Comparison of ENCODE assay signal across 22 cellular contexts in the genomic region with DNA sequence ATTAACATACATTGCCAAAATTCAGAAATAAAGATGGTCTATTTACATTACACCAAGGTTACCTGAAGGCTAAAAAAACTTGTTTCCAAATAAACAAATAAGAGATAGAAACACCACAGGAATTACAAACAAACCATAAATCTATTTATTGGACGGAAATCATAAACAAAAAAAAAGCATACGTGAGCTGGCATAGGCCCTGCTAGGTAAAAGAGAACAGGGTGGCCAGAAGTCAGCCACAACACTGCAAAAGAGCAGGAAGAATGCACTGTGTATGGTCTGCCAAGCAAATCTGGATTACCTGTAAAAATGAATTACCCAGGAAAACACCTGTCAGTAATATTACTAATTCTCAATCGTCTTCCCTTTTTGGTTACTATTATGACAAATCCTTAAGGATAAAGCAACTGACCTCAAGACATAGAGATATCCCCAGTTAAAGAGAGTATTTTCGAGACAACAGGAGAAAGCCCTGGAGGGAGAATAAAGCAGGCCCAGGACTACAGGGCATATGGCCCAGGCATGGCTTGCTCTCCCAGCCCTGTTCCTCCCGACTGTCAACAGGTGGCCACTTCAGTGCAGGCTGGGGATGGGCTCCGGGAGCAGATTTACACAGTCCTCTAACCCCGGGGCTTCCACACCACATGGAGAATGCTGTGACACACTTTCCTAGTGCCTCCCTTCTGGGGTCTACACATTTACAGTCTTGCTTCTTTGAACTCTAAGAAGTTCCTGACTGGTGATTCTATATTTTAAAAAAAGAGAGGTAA. TPM values are rescaled to one million over a fixed set of nuclear protein-coding genes. Genes with fewer than 3 reads are reported as not detected.
DNase-seq lines count a peak whose midpoint lies in the region; ATAC-seq and TF ChIP-seq lines count a peak whose summit lies in the region.
"Had no signal": no experiment of that assay in that cellular context is flagged by ENCODE, and none has a peak within 500 bp of the region (broad histone marks: within the 10 kb centered on the region; RNA-seq: fewer than 3 reads in every experiment).

No MANE protein-coding gene starts in this region.

- H3K4me1 ChIP-seq in HEK293 (ENCODE audit: control insufficient read depth, insufficient read depth, low read length) (no peaks in the 10 kb centered on the region), tibial artery (peaks cover 0 to 31% (median 14%) of the 10 kb centered on the region in 4 donors), stomach (peaks cover 0 to 22% (median 9%) of the 10 kb centered on the region in 4 donors)
- H3K4me1 ChIP-seq: HAP-1 had no signal

- CTCF ChIA-PET in HEK293 (lab: Yijun Ruan, JAX) = interaction anchor here (1.3 kb wide), 1 partner anchor 29 kb away, joined by 4 read pairs; no protein-coding TSS in a partner anchor

- no peaks in the 10 kb centered on the region for H3K27me3 ChIP-seq in tibial artery
- H3K27me3 ChIP-seq in stomach = no peaks in the 10 kb centered on the region
- H3K27me3 ChIP-seq: adrenal gland had no signal

- TF ChIP-seq POLR2A in stomach (IDR thresholded peaks at IDR 0.05) = no peak

- H3K4me3 ChIP-seq in HEK293 (ENCODE audit: low read depth, low read length) (no peak overlapping the region), tibial artery (no peak overlapping the region), stomach (no peak overlapping the region)
- H3K4me3 ChIP-seq: adrenal gland, coronary artery, HAP-1 had no signal

- no peak for TF ChIP-seq EP300 in stomach (IDR thresholded peaks at IDR 0.05)

- WGBS in stomach, 5 donors = 67 to 76% (median 72%) methylated on average over 7 of the region's 7 CpGs

- POLR2A ChIA-PET in HEK293 (lab: Yijun Ruan, JAX) = no interaction called here

- H3K9me3 ChIP-seq in HEK293 (ENCODE audit: control insufficient read depth, insufficient read depth, low read depth, low read length) (no peaks in the 10 kb centered on the region), tibial artery (no peaks in the 10 kb centered on the region), stomach (no peaks in the 10 kb centered on the region)
- H3K9me3 ChIP-seq: adrenal gland, HAP-1 had no signal

- DNase-seq in NCI-H2171 treated with DMSO at 0.1 percent for 48 hours (lab: John Stamatoyannopoulos, UW) (peak; percentile 73), left colon (no peak), tibial artery (no peak), stomach (no peak), middle frontal gyrus (ENCODE audit: extremely low spot score, low spot score) (no peak)
- DNase-seq: activated CD4-positive, alpha-beta T cell treated with anti-CD3 and anti-CD28 coated beads, Interleukin-2, amount 50 U/mL, for 48 hours; activated gamma-delta T cell; adrenal gland; CD8-positive, alpha-beta memory T cell; DMS79; endodermal cell; kidney glomerular epithelial cell; naive thymus-derived CD4-positive, alpha-beta T cell; NCI-H187; NCI-H226; substantia nigra; T-helper 2 cell had no signal

- H3K27ac ChIP-seq in HEK293 (ENCODE audit: extremely low read depth, low read depth, low read length) (no peak overlapping the region), tibial artery (peak overlapping the region; percentile 2 to 61), stomach (peak overlapping the region in 1 of 5 donors; percentile 9)

- ATAC-seq in left colon = peak; percentile 84
- ATAC-seq in GM21825 (IDR thresholded peaks at IDR 0.05; ENCODE audit: unreplicated experiment) = no peak
- ATAC-seq: naive thymus-derived CD4-positive, alpha-beta T cell; sciatic nerve had no signal

- H3K36me3 ChIP-seq in HEK293 (ENCODE audit: control insufficient read depth in 2 of 2, insufficient read depth in 1 of 2, low read length in 2 of 2) (peaks cover 8 to 94% of the 10 kb centered on the region in 2 experiments; a peak in 2 of 3 replicates), tibial artery (peaks cover 43 to 66% (median 48%) of the 10 kb centered on the region in 3 donors), stomach (peaks cover 43 to 100% (median 93%) of the 10 kb centered on the region in 4 donors)

- intact Hi-C loops in left colon (cut with DNase I, micrococcal nuclease) (no loop called here), tibial artery (cut with DNase I; ENCODE audit: low total_unique reads) (no loop called here), stomach (cut with DNase I; ENCODE audit: low total_unique reads) (no loop called here)

- TF ChIP-seq CTCF in HEK293 (tag by site-specific recombination; IDR thresholded peaks at IDR 0.05) (no peak), tibial artery (IDR thresholded peaks at IDR 0.05) (no peak), stomach (IDR thresholded peaks at IDR 0.05) (no peak)

TF ChIP-seq in HEK293, 187 proteins besides CTCF, POLR2A, EP300 and RAD21:
- peak; percentile 93 for TF ChIP-seq SCRT2 (tag by site-specific recombination; IDR thresholded peaks at IDR 0.05)
- peak; percentile 69; the same call in 1 of the 2 replicates for TF ChIP-seq SCRT1 (tag by site-specific recombination; IDR thresholded peaks at IDR 0.05; ENCODE audit: borderline replicate concordance)
- TF ChIP-seq ZNF610 (tag by site-specific recombination; IDR thresholded peaks at IDR 0.05; ENCODE audit: borderline replicate concordance) = no peak
- TF ChIP-seq ZNF16 (tag by site-specific recombination; IDR thresholded peaks at IDR 0.05; ENCODE audit: low read depth) = no peak
- peak; percentile 51 for TF ChIP-seq ZIC2 (tag by site-specific recombination; IDR thresholded peaks at IDR 0.05)
- TF ChIP-seq ZNF776 (tag by site-specific recombination; IDR thresholded peaks at IDR 0.05; ENCODE audit: borderline replicate concordance) = no peak
TF ChIP-seq in HEK293: peak in this region for 3.

RNA-seq across cellular contexts. Expression of a gene that starts 18.0 kb away (rescaled TPM):
- total RNA-seq in left colon (10 to 100 TPM; 45.3 to 45.8 TPM), stomach (10 to 100 TPM in 4 of 5 donors, 1 to 10 TPM in 1; 5.5 to 71.2 (median 41.1) TPM)
- polyA plus RNA-seq in stomach = 10 to 100 TPM in 2 of 3 donors, 1 to 10 TPM in 1; 9.6 to 15.3 (median 13.3) TPM
